In the genomic region with DNA sequence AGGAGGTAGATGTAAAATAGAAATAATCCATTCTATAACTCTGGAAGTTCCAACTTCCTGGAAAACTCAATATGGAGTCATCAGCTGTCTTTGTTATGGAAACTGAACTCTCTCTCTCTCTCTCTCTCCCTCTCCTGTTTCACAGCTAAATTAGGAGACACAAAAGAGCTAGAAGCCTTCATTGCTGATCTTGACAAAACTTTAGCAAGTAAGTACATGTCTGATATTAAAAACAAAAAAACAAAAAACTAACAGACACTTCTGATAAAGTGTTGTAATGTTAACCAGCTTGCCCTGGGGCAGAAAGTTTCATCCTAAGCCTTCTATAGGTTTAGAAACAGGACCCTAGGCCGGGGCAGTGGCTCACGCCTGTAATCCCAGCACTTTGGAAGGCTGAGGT, we compare ENCODE assay signal across 24 cellular contexts. TPM values are rescaled to one million over a fixed set of nuclear protein-coding genes. Genes with fewer than 3 reads are reported as not detected.
DNase-seq lines count a peak whose midpoint lies in the region; ATAC-seq lines count a peak whose summit lies in the region.
"Had no signal": no experiment of that assay in that cellular context is flagged by ENCODE, and none has a peak within 500 bp of the region (broad histone marks: within the 10 kb centered on the region; RNA-seq: fewer than 3 reads in every experiment).

No MANE protein-coding gene starts in this region.

- H3K4me3 Mint-ChIP-seq in activated CD4-positive, alpha-beta T cell treated with anti-CD3 and anti-CD28 coated beads for 36 hours = no peak overlapping the region
- H3K4me3 Mint-ChIP-seq in activated CD8-positive, alpha-beta T cell treated with anti-CD3 and anti-CD28 coated beads, Interleukin-2, amount 10 ng/mL, durations not matched to agents 7 days and 5 days = no peak overlapping the region
- H3K4me3 Mint-ChIP-seq in effector memory CD8-positive, alpha-beta T cell = no peak overlapping the region
- H3K4me3 Mint-ChIP-seq in stimulated activated naive B cell treated with anti-CD40 and anti-IgM and Interleukin-4, amounts not matched to agents 10 μg/mL and 1 μg/mL and 100 μg/mL, for 72 hours = no peak overlapping the region
- H3K4me3 Mint-ChIP-seq: naive B cell had no signal

- peak overlapping the region; percentile 75 for H3K27ac Mint-ChIP-seq in activated CD4-positive, alpha-beta T cell treated with anti-CD3 and anti-CD28 coated beads for 36 hours
- peak overlapping the region; percentile 8 for H3K27ac Mint-ChIP-seq in activated CD8-positive, alpha-beta T cell treated with anti-CD3 and anti-CD28 coated beads, Interleukin-2, amount 10 ng/mL, durations not matched to agents 7 days and 5 days
- peak overlapping the region; percentile 88 to 97 for H3K27ac Mint-ChIP-seq in effector memory CD8-positive, alpha-beta T cell
- no peak overlapping the region for H3K27ac Mint-ChIP-seq in stimulated activated naive B cell treated with anti-CD40 and anti-IgM and Interleukin-4, amounts not matched to agents 10 μg/mL and 1 μg/mL and 100 μg/mL, for 72 hours

- H3K9me3 Mint-ChIP-seq in activated CD4-positive, alpha-beta T cell treated with anti-CD3 and anti-CD28 coated beads for 36 hours (ENCODE audit: low read depth) = peaks cover 5% of the 10 kb centered on the region
- no peaks in the 10 kb centered on the region for H3K9me3 Mint-ChIP-seq in activated CD8-positive, alpha-beta T cell treated with anti-CD3 and anti-CD28 coated beads, Interleukin-2, amount 10 ng/mL, durations not matched to agents 7 days and 5 days (ENCODE audit: insufficient read depth)
- H3K9me3 Mint-ChIP-seq in effector memory CD8-positive, alpha-beta T cell = no peaks in the 10 kb centered on the region
- H3K9me3 Mint-ChIP-seq in stimulated activated naive B cell treated with anti-CD40 and anti-IgM and Interleukin-4, amounts not matched to agents 10 μg/mL and 1 μg/mL and 100 μg/mL, for 72 hours = no peaks in the 10 kb centered on the region
- H3K9me3 Mint-ChIP-seq: naive B cell had no signal

- peaks cover 87% of the 10 kb centered on the region for H3K4me1 Mint-ChIP-seq in activated CD4-positive, alpha-beta T cell treated with anti-CD3 and anti-CD28 coated beads for 36 hours
- peaks cover 71% of the 10 kb centered on the region for H3K4me1 Mint-ChIP-seq in activated CD8-positive, alpha-beta T cell treated with anti-CD3 and anti-CD28 coated beads, Interleukin-2, amount 10 ng/mL, durations not matched to agents 7 days and 5 days (ENCODE audit: low read depth)
- peaks cover 32 to 42% of the 10 kb centered on the region in 2 donors for H3K4me1 Mint-ChIP-seq in effector memory CD8-positive, alpha-beta T cell (ENCODE audit: low read depth in 2 of 2)
- H3K4me1 Mint-ChIP-seq in stimulated activated naive B cell treated with anti-CD40 and anti-IgM and Interleukin-4, amounts not matched to agents 10 μg/mL and 1 μg/mL and 100 μg/mL, for 72 hours = peaks cover 26 to 34% of the 10 kb centered on the region in 2 donors

- DNase-seq in activated CD4-positive, alpha-beta T cell treated with anti-CD3 and anti-CD28 coated beads for 36 hours = no peak
- DNase-seq in activated CD4-positive, alpha-beta T cell treated with anti-CD3 and anti-CD28 coated beads, Interleukin-2, amount 50 U/mL, for 1 hour = no peak
- DNase-seq in activated CD8-positive, alpha-beta T cell treated with anti-CD3 and anti-CD28 coated beads, Interleukin-2, amount 10 ng/mL, durations not matched to agents 7 days and 5 days = no peak
- DNase-seq in effector memory CD8-positive, alpha-beta T cell = no peak
- DNase-seq in substantia nigra (lab: John Stamatoyannopoulos, UW) = no peak
- DNase-seq in stimulated activated naive B cell treated with anti-CD40 and anti-IgM and Interleukin-4, amounts not matched to agents 10 μg/mL and 1 μg/mL and 100 μg/mL, for 72 hours = no peak
- DNase-seq: activated effector memory CD4-positive, alpha-beta T cell treated with anti-CD3 and anti-CD28 coated beads, Interleukin-2, amount 50 U/mL, for 16 hours; aorta; dermis blood vessel endothelial cell; DMS153; heart left ventricle; left colon; mesendoderm; naive B cell; NCI-H2029 treated with DMSO at 0.1 percent for 48 hours; NCI-H226; NCI-H82; SK-N-SH; small intestine; stimulated activated CD4-positive, alpha-beta T cell treated with anti-CD3 and anti-CD28 coated beads, Interleukin-2, amount 100 ng/mL, for 24 hours; thyroid gland had no signal

- ATAC-seq in activated CD4-positive, alpha-beta T cell treated with anti-CD3 and anti-CD28 coated beads for 36 hours = no peak
- no peak for ATAC-seq in activated CD8-positive, alpha-beta T cell treated with anti-CD3 and anti-CD28 coated beads, Interleukin-2, amount 10 ng/mL, durations not matched to agents 7 days and 5 days
- ATAC-seq in effector memory CD8-positive, alpha-beta T cell (replicated peaks) = no peak
- no peak for ATAC-seq in stimulated activated naive B cell treated with anti-CD40 and anti-IgM and Interleukin-4, amounts not matched to agents 10 μg/mL and 1 μg/mL and 100 μg/mL, for 72 hours (replicated peaks)
- no peak for ATAC-seq in HG03571 (IDR thresholded peaks at IDR 0.05; ENCODE audit: unreplicated experiment)
- ATAC-seq in HG03135 (IDR thresholded peaks at IDR 0.05; ENCODE audit: unreplicated experiment) = no peak
- ATAC-seq: heart left ventricle, left colon had no signal

- POLR2A ChIA-PET in activated CD4-positive, alpha-beta T cell treated with anti-CD3 and anti-CD28 coated beads for 36 hours (lab: Charles Lee) = interaction anchor here (0.8 kb wide), 1 partner anchor 10 kb away, joined by 3 read pairs; no protein-coding TSS in a partner anchor
- POLR2A ChIA-PET in activated CD8-positive, alpha-beta T cell treated with anti-CD3 and anti-CD28 coated beads, Interleukin-2, amount 10 ng/mL, durations not matched to agents 7 days and 5 days (lab: Charles Lee) = no interaction called here

- peak overlapping the region; percentile 2 for H3K27ac ChIP-seq in substantia nigra (ENCODE audit: low read depth, low read length, poor library complexity, severe bottlenecking)
- H3K27ac ChIP-seq: 22Rv1, thyroid gland had no signal

- H3K27me3 Mint-ChIP-seq in activated CD4-positive, alpha-beta T cell treated with anti-CD3 and anti-CD28 coated beads for 36 hours = no peaks in the 10 kb centered on the region
- H3K27me3 Mint-ChIP-seq in activated CD8-positive, alpha-beta T cell treated with anti-CD3 and anti-CD28 coated beads, Interleukin-2, amount 10 ng/mL, durations not matched to agents 7 days and 5 days (ENCODE audit: low read depth) = no peaks in the 10 kb centered on the region
- no peaks in the 10 kb centered on the region for H3K27me3 Mint-ChIP-seq in effector memory CD8-positive, alpha-beta T cell
- H3K27me3 Mint-ChIP-seq in stimulated activated naive B cell treated with anti-CD40 and anti-IgM and Interleukin-4, amounts not matched to agents 10 μg/mL and 1 μg/mL and 100 μg/mL, for 72 hours = no peaks in the 10 kb centered on the region
- H3K27me3 Mint-ChIP-seq: naive B cell had no signal

- peaks cover 86% of the 10 kb centered on the region for H3K36me3 Mint-ChIP-seq in activated CD4-positive, alpha-beta T cell treated with anti-CD3 and anti-CD28 coated beads for 36 hours (ENCODE audit: low read depth)
- H3K36me3 Mint-ChIP-seq in activated CD8-positive, alpha-beta T cell treated with anti-CD3 and anti-CD28 coated beads, Interleukin-2, amount 10 ng/mL, durations not matched to agents 7 days and 5 days (ENCODE audit: low read depth) = peaks cover 65% of the 10 kb centered on the region
- H3K36me3 Mint-ChIP-seq in effector memory CD8-positive, alpha-beta T cell (ENCODE audit: insufficient read depth) = peaks cover 95% of the 10 kb centered on the region
- peaks cover 4 to 10% of the 10 kb centered on the region in 2 donors for H3K36me3 Mint-ChIP-seq in stimulated activated naive B cell treated with anti-CD40 and anti-IgM and Interleukin-4, amounts not matched to agents 10 μg/mL and 1 μg/mL and 100 μg/mL, for 72 hours
- H3K36me3 Mint-ChIP-seq: naive B cell had no signal

- CTCF ChIA-PET in activated CD4-positive, alpha-beta T cell treated with anti-CD3 and anti-CD28 coated beads for 36 hours (lab: Charles Lee) = interaction anchor here (0.7 to 4.1 kb wide), 2 partner anchors 9 to 28 kb away, joined by 4 to 32 read pairs; no protein-coding TSS in a partner anchor
- CTCF ChIA-PET in activated CD8-positive, alpha-beta T cell treated with anti-CD3 and anti-CD28 coated beads, Interleukin-2, amount 10 ng/mL, durations not matched to agents 7 days and 5 days (lab: Charles Lee) = interaction anchor here (1.3 to 1.4 kb wide), 2 partner anchors 9 to 32 kb away, joined by 3 to 13 read pairs; no protein-coding TSS in a partner anchor

- intact Hi-C loops in activated CD4-positive, alpha-beta T cell treated with anti-CD3 and anti-CD28 coated beads for 36 hours (cut with DNase I, micrococcal nuclease) = loop anchor here (5.0 to 10.0 kb wide), 4 partner anchors 576 to 1524 kb away; partner anchors contain the start of genes AKAP11 (in 1 of the 2), DGKH (in 1 of the 2) and EPSTI1 (in 1 of the 2)

RNA-seq across cellular contexts. Expression of gene RGCC, which starts 11.3 kb away (rescaled TPM):
- 100 to 1,000 TPM; 134 to 146 TPM for total RNA-seq in activated CD4-positive, alpha-beta T cell treated with anti-CD3 and anti-CD28 coated beads for 36 hours
- 10 to 100 TPM; 23.8 to 23.9 TPM for total RNA-seq in activated CD8-positive, alpha-beta T cell treated with anti-CD3 and anti-CD28 coated beads, Interleukin-2, amount 10 ng/mL, durations not matched to agents 7 days and 5 days

Comparison
In these comparisons a context has a peak if more than half of its experiments do, and no peak if none do; other contexts are left out.
1. RNA of gene RGCC, which starts 11.3 kb away (total RNA-seq): 134 to 146 TPM in activated CD4-positive, alpha-beta T cell treated with anti-CD3 and anti-CD28 coated beads for 36 hours; 23.8 to 23.9 TPM in activated CD8-positive, alpha-beta T cell treated with anti-CD3 and anti-CD28 coated beads, Interleukin-2, amount 10 ng/mL, durations not matched to agents 7 days and 5 days; every median in the first group is over 4 times any median in the second.